Comparison of ENCODE assay signal across 18 cellular contexts in genomic region chr1:23545851-23546250, GRCh38.
"Had no signal": no experiment of that assay in that cellular context is flagged by ENCODE, and none has a peak within 500 bp of the region (broad histone marks: within the 10 kb centered on the region; RNA-seq: fewer than 3 reads in every experiment).

No MANE protein-coding gene starts in this region.

- ATAC-seq: activated T-cell treated with anti-CD3 and anti-CD28 coated beads, Interleukin-2, amount 50 U/mL, for 72 hours; gastroesophageal sphincter; naive thymus-derived CD8-positive, alpha-beta T cell; stimulated activated naive B cell treated with anti-CD40 and anti-IgM and Interleukin-4, amounts not matched to agents 10 μg/mL and 1 μg/mL and 100 μg/mL, for 72 hours had no signal

- H3K27ac Mint-ChIP-seq: activated naive CD8-positive, alpha-beta T cell; activated T-cell treated with anti-CD3 and anti-CD28 coated beads, Interleukin-2, amount 50 U/mL, for 72 hours; dendritic cell treated with granulocyte-macrophage colony-stimulating factor and Interleukin-4, amounts not matched to agents 40 ng/mL and 50 ng/mL, for 4 days; naive thymus-derived CD8-positive, alpha-beta T cell; stimulated activated naive B cell treated with anti-CD40 and anti-IgM and Interleukin-4, amounts not matched to agents 10 μg/mL and 1 μg/mL and 100 μg/mL, for 72 hours; T-helper 1 cell treated with Interleukin-12 subunit alpha and Interleukin-12 subunit beta and Interleukin-4 antibody, amounts not matched to agents 30 μg/mL and 1 μg/mL, for 36 hours had no signal

- H3K4me1 ChIP-seq: parathyroid adenoma, uterus had no signal

- H3K27me3 ChIP-seq: esophagus muscularis mucosa, gastroesophageal sphincter, heart left ventricle, uterus had no signal

- H3K79me2 ChIP-seq: parathyroid adenoma had no signal

- H3K27ac ChIP-seq: esophagus muscularis mucosa, gastroesophageal sphincter, parathyroid adenoma, uterus had no signal

- H3K4me3 ChIP-seq: esophagus muscularis mucosa, gastroesophageal sphincter, heart left ventricle, uterus had no signal

- H3K36me3 ChIP-seq: esophagus muscularis mucosa, gastroesophageal sphincter, heart left ventricle, uterus had no signal

- H2AFZ ChIP-seq: parathyroid adenoma had no signal

- H3K27me3 Mint-ChIP-seq: activated naive CD8-positive, alpha-beta T cell; naive thymus-derived CD8-positive, alpha-beta T cell; stimulated activated naive B cell treated with anti-CD40 and anti-IgM and Interleukin-4, amounts not matched to agents 10 μg/mL and 1 μg/mL and 100 μg/mL, for 72 hours had no signal

- DNase-seq: activated CD4-positive, alpha-beta T cell treated with anti-CD3 and anti-CD28 coated beads, Interleukin-2, amount 50 U/mL, for 4 hours; activated CD4-positive, CD25-positive, alpha-beta regulatory T cell treated with anti-CD3 and anti-CD28 coated beads, Interleukin-2, amount 50 U/mL, for 72 hours; activated effector memory CD4-positive, alpha-beta T cell treated with anti-CD3 and anti-CD28 coated beads, Interleukin-2, amount 50 U/mL, for 16 hours; activated T-cell treated with anti-CD3 and anti-CD28 coated beads, Interleukin-2, amount 50 U/mL, for 72 hours; effector CD8-positive, alpha-beta T cell; heart left ventricle; kidney glomerular epithelial cell; left ventricle myocardium superior; retina; stimulated activated naive B cell treated with anti-CD40 and anti-IgM and Interleukin-4, amounts not matched to agents 10 μg/mL and 1 μg/mL and 100 μg/mL, for 72 hours; uterus had no signal

- H3K4me3 Mint-ChIP-seq: activated naive CD8-positive, alpha-beta T cell; activated T-cell treated with anti-CD3 and anti-CD28 coated beads, Interleukin-2, amount 50 U/mL, for 72 hours; dendritic cell treated with granulocyte-macrophage colony-stimulating factor and Interleukin-4, amounts not matched to agents 40 ng/mL and 50 ng/mL, for 4 days; naive thymus-derived CD8-positive, alpha-beta T cell; stimulated activated naive B cell treated with anti-CD40 and anti-IgM and Interleukin-4, amounts not matched to agents 10 μg/mL and 1 μg/mL and 100 μg/mL, for 72 hours; T-helper 1 cell treated with Interleukin-12 subunit alpha and Interleukin-12 subunit beta and Interleukin-4 antibody, amounts not matched to agents 30 μg/mL and 1 μg/mL, for 36 hours had no signal

- H3K36me3 Mint-ChIP-seq: activated naive CD8-positive, alpha-beta T cell; naive thymus-derived CD8-positive, alpha-beta T cell; stimulated activated naive B cell treated with anti-CD40 and anti-IgM and Interleukin-4, amounts not matched to agents 10 μg/mL and 1 μg/mL and 100 μg/mL, for 72 hours had no signal

- H3K9ac ChIP-seq: parathyroid adenoma had no signal

- H3K9me3 ChIP-seq: esophagus muscularis mucosa, gastroesophageal sphincter, heart left ventricle, uterus had no signal

- H3K9me3 Mint-ChIP-seq: activated T-cell treated with anti-CD3 and anti-CD28 coated beads, Interleukin-2, amount 50 U/mL, for 72 hours; dendritic cell treated with granulocyte-macrophage colony-stimulating factor and Interleukin-4, amounts not matched to agents 40 ng/mL and 50 ng/mL, for 4 days; naive thymus-derived CD8-positive, alpha-beta T cell; stimulated activated naive B cell treated with anti-CD40 and anti-IgM and Interleukin-4, amounts not matched to agents 10 μg/mL and 1 μg/mL and 100 μg/mL, for 72 hours; T-helper 1 cell treated with Interleukin-12 subunit alpha and Interleukin-12 subunit beta and Interleukin-4 antibody, amounts not matched to agents 30 μg/mL and 1 μg/mL, for 36 hours had no signal
